ENCODE assay signal across 14 cellular contexts in genomic region chr7:132436121-132436520, GRCh38.
DNase-seq lines count a peak whose midpoint lies in the region; ATAC-seq, FAIRE-seq and TF ChIP-seq lines count a peak whose summit lies in the region.
"Had no signal": no experiment of that assay in that cellular context is flagged by ENCODE, and none has a peak within 500 bp of the region (broad histone marks: within the 10 kb centered on the region; RNA-seq: fewer than 3 reads in every experiment).

No MANE protein-coding gene starts in this region.

- peaks cover 72% of the 10 kb centered on the region for H3K4me1 ChIP-seq in left ventricle myocardium inferior
- H3K4me1 ChIP-seq: testis had no signal

- POLR2A ChIA-PET in CD4-positive, alpha-beta T cell (lab: Charles Lee): no interaction called here

- H3K27ac ChIP-seq in CD4-positive, alpha-beta T cell (ENCODE audit: low read depth, low read length): no peak overlapping the region
- peak overlapping the region; percentile 46 for H3K27ac ChIP-seq in left ventricle myocardium inferior (replicated peaks)
- H3K27ac ChIP-seq: C4-2B, testis had no signal

- no peaks in the 10 kb centered on the region for H3K36me3 Mint-ChIP-seq in CD4-positive, alpha-beta T cell (ENCODE audit: low read depth)

- DNase-seq in CD4-positive, alpha-beta T cell: no peak
- DNase-seq in DMS79 treated with DMSO at 0.1 percent for 48 hours (lab: John Stamatoyannopoulos, UW): peak; percentile 85
- DNase-seq in SK-N-DZ (ENCODE audit: low spot score): peak; percentile 70
- no peak for DNase-seq in left ventricle myocardium inferior
- DNase-seq in GM12891 (ENCODE audit: insufficient read length, low spot score): no peak
- no peak for DNase-seq in UCSD-AML1 (lab: John Stamatoyannopoulos, UW; ENCODE audit: unreplicated experiment)
- DNase-seq: amygdala, H9, NCI-H524 treated with DMSO at 0.1 percent for 48 hours, testis had no signal

- peaks cover 2% of the 10 kb centered on the region for H3K9me3 Mint-ChIP-seq in CD4-positive, alpha-beta T cell
- H3K9me3 Mint-ChIP-seq: H9 had no signal

- H3K4me3 ChIP-seq in left ventricle myocardium inferior: no peak overlapping the region
- H3K4me3 ChIP-seq: testis had no signal

- no peaks in the 10 kb centered on the region for H3K9me3 ChIP-seq in CD4-positive, alpha-beta T cell (ENCODE audit: control insufficient read depth, low read length)
- H3K9me3 ChIP-seq in left ventricle myocardium inferior (replicated peaks): no peaks in the 10 kb centered on the region
- H3K9me3 ChIP-seq: testis had no signal

- H3K27ac Mint-ChIP-seq in CD4-positive, alpha-beta T cell: peak overlapping the region; percentile 67

- CTCF ChIA-PET in CD4-positive, alpha-beta T cell (lab: Charles Lee): no interaction called here

- no peaks in the 10 kb centered on the region for H3K36me3 ChIP-seq in left ventricle myocardium inferior

- no peaks in the 10 kb centered on the region for H3K27me3 ChIP-seq in CD4-positive, alpha-beta T cell (ENCODE audit: control insufficient read depth, insufficient read depth, low read length)
- H3K27me3 ChIP-seq in left ventricle myocardium inferior (ENCODE audit: low read depth): no peaks in the 10 kb centered on the region
- H3K27me3 ChIP-seq: testis had no signal

- no peak for FAIRE-seq in GM12891 (lab: Jason Lieb, UNC)
- FAIRE-seq: GM18507 had no signal

- no peak for TF ChIP-seq CTCF in CD4-positive, alpha-beta T cell (IDR thresholded peaks at IDR 0.05)
- no peak for TF ChIP-seq CTCF in left ventricle myocardium inferior (IDR thresholded peaks at IDR 0.05; ENCODE audit: borderline replicate concordance)

- TF ChIP-seq POLR2A in GM12891 (IDR thresholded peaks at IDR 0.05; ENCODE audit: low read depth, low read length): no peak

- no peak overlapping the region for H3K4me3 Mint-ChIP-seq in CD4-positive, alpha-beta T cell
- H3K4me3 Mint-ChIP-seq: H9 had no signal

- H3K4me1 Mint-ChIP-seq in CD4-positive, alpha-beta T cell (ENCODE audit: low read depth): peaks cover 91% of the 10 kb centered on the region
- H3K4me1 Mint-ChIP-seq: H9 had no signal

- H3K27me3 Mint-ChIP-seq in CD4-positive, alpha-beta T cell: no peaks in the 10 kb centered on the region

- intact Hi-C loops in CD4-positive, alpha-beta T cell (cut with DNase I, micrococcal nuclease): no loop called here
- intact Hi-C loops in left ventricle myocardium inferior (cut with micrococcal nuclease): no loop called here

- no peak for ATAC-seq in CD4-positive, alpha-beta T cell (ENCODE audit: poor library complexity)
- ATAC-seq in HG03097 (IDR thresholded peaks at IDR 0.05; ENCODE audit: low FRiP score, unreplicated experiment): no peak
- ATAC-seq in HG02884 (IDR thresholded peaks at IDR 0.05; ENCODE audit: unreplicated experiment): no peak

TF ChIP-seq in GM12891, 5 proteins besides CTCF, POLR2A, EP300 and RAD21:
- no peak for TF ChIP-seq TAF1 (IDR thresholded peaks at IDR 0.05; ENCODE audit: low read depth, low read length)
- no peak for TF ChIP-seq SPI1 (IDR thresholded peaks at IDR 0.05; ENCODE audit: low read depth, low read length)
- TF ChIP-seq POLR2AphosphoS5 (IDR thresholded peaks at IDR 0.05; ENCODE audit: low read depth, low read length): no peak
- TF ChIP-seq POU2F2 (IDR thresholded peaks at IDR 0.05; ENCODE audit: low read depth, low read length): no peak
- TF ChIP-seq PAX5 (IDR thresholded peaks at IDR 0.05; ENCODE audit: insufficient read depth, low read length, severe bottlenecking): no peak
TF ChIP-seq in GM12891: peak in this region for 0.

Comparison
In these comparisons a context has a peak if more than half of its experiments do, and no peak if none do; other contexts are left out.
1. DNase-seq: peak in DMS79 treated with DMSO at 0.1 percent for 48 hours (single experiment) and SK-N-DZ (single experiment); none in CD4-positive, alpha-beta T cell (0 of 10), left ventricle myocardium inferior (single experiment), GM12891 (single experiment) and UCSD-AML1 (single experiment).